ENCODE assay signal across 13 cellular contexts in genomic region chr1:61226791-61227567, GRCh38.
DNase-seq lines count a peak whose midpoint lies in the region; TF ChIP-seq lines count a peak whose summit lies in the region.
"Had no signal": no experiment of that assay in that cellular context is flagged by ENCODE, and none has a peak within 500 bp of the region (broad histone marks: within the 10 kb centered on the region; RNA-seq: fewer than 3 reads in every experiment).

No MANE protein-coding gene starts in this region.

- H3K36me3 ChIP-seq in breast epithelium (no peaks in the 10 kb centered on the region), mesenchymal stem cell (ENCODE audit: control insufficient read depth in 1 of 2, insufficient read depth in 2 of 2, low read depth in 1 of 2, low read length in 2 of 2) (no peaks in the 10 kb centered on the region)
- H3K36me3 ChIP-seq: BLaER1 treated with 17β-estradiol and CSF1 and Interleukin-3, amounts not matched to agents 10 nM and 100 nM had no signal

- H3K4me2 ChIP-seq in mesenchymal stem cell (ENCODE audit: low read length, poor library complexity, severe bottlenecking): no peak overlapping the region
- H3K4me2 ChIP-seq: BLaER1 treated with 17β-estradiol and CSF1 and Interleukin-3, amounts not matched to agents 10 nM and 100 nM had no signal

- H3K4ac ChIP-seq in mesenchymal stem cell (ENCODE audit: low read depth in 1 of 2, low read length in 2 of 2): no peak overlapping the region

- H3K27ac ChIP-seq in C4-2B (peak overlapping the region; percentile 46), breast epithelium (peak overlapping the region; percentile 0 to 61), mesenchymal stem cell (ENCODE audit: low read length, poor library complexity, severe bottlenecking) (no peak overlapping the region)
- H3K27ac ChIP-seq: BLaER1 treated with 17β-estradiol and CSF1 and Interleukin-3, amounts not matched to agents 10 nM and 100 nM; SK-N-MC had no signal

- H3K4me1 Mint-ChIP-seq in activated T-helper 1 cell treated with anti-CD3 and anti-CD28 coated beads, Interleukin-12 subunit alpha, Interleukin-12 subunit beta, Interleukin-2, Interleukin-4 antibody, amounts not matched to agents 30 ng/mL and 10 ng/mL and 1 ng/mL, durations not matched to agents 14 hours and 24 hours and 36 hours (ENCODE audit: low read depth): no peaks in the 10 kb centered on the region
- no peaks in the 10 kb centered on the region for H3K4me1 Mint-ChIP-seq in activated naive CD4-positive, alpha-beta T cell treated with anti-CD3 and anti-CD28 coated beads, Interleukin-2, amount 10 ng/mL, durations not matched to agents 7 days and 5 days

- no peak overlapping the region for H2BK5ac ChIP-seq in mesenchymal stem cell (ENCODE audit: low read depth, low read length, poor library complexity, severe bottlenecking)

- in situ Hi-C loops in ACHN (cut with HindIII; ENCODE audit: low pct_ligation_motif_present, low pct_unique_long_range_greater_than_20kb, low sequenced_read_pairs): no loop called here

- peak overlapping the region; percentile 80 for H3K9ac ChIP-seq in mesenchymal stem cell (ENCODE audit: low read length)
- H3K9ac ChIP-seq: BLaER1 treated with 17β-estradiol and CSF1 and Interleukin-3, amounts not matched to agents 10 nM and 100 nM had no signal

- no peaks in the 10 kb centered on the region for H3K9me3 ChIP-seq in breast epithelium
- no peaks in the 10 kb centered on the region for H3K9me3 ChIP-seq in mesenchymal stem cell (ENCODE audit: control insufficient read depth, low read length)
- H3K9me3 ChIP-seq: BLaER1 treated with 17β-estradiol and CSF1 and Interleukin-3, amounts not matched to agents 10 nM and 100 nM had no signal

- 91% methylated on average over 12 of the region's 12 CpGs for WGBS in mesenchymal stem cell

- no peaks in the 10 kb centered on the region for H3K36me3 Mint-ChIP-seq in activated T-helper 1 cell treated with anti-CD3 and anti-CD28 coated beads, Interleukin-12 subunit alpha, Interleukin-12 subunit beta, Interleukin-2, Interleukin-4 antibody, amounts not matched to agents 30 ng/mL and 10 ng/mL and 1 ng/mL, durations not matched to agents 14 hours and 24 hours and 36 hours (ENCODE audit: low read depth)
- H3K36me3 Mint-ChIP-seq in activated naive CD4-positive, alpha-beta T cell treated with anti-CD3 and anti-CD28 coated beads, Interleukin-2, amount 10 ng/mL, durations not matched to agents 7 days and 5 days: no peaks in the 10 kb centered on the region

- no peak overlapping the region for H3K4me3 Mint-ChIP-seq in activated T-helper 1 cell treated with anti-CD3 and anti-CD28 coated beads, Interleukin-12 subunit alpha, Interleukin-12 subunit beta, Interleukin-2, Interleukin-4 antibody, amounts not matched to agents 30 ng/mL and 10 ng/mL and 1 ng/mL, durations not matched to agents 14 hours and 24 hours and 36 hours
- H3K4me3 Mint-ChIP-seq in activated naive CD4-positive, alpha-beta T cell treated with anti-CD3 and anti-CD28 coated beads, Interleukin-2, amount 10 ng/mL, durations not matched to agents 7 days and 5 days: no peak overlapping the region

- no peak overlapping the region for H2BK120ac ChIP-seq in mesenchymal stem cell (ENCODE audit: low read depth, low read length)

- H3K4me3 ChIP-seq in breast epithelium: peak overlapping the region; percentile 3 to 47 (median 22)
- peak overlapping the region in 1 of 2 experiments; percentile 76 for H3K4me3 ChIP-seq in mesenchymal stem cell (ENCODE audit: insufficient read depth in 1 of 2, low read depth in 1 of 2, low read length in 2 of 2)
- H3K4me3 ChIP-seq: BLaER1 treated with 17β-estradiol and CSF1 and Interleukin-3, amounts not matched to agents 10 nM and 100 nM; lung; SK-N-MC had no signal

- no peak overlapping the region for H2AK5ac ChIP-seq in mesenchymal stem cell (ENCODE audit: low read length, severe bottlenecking)

- H3K27me3 Mint-ChIP-seq in activated T-helper 1 cell treated with anti-CD3 and anti-CD28 coated beads, Interleukin-12 subunit alpha, Interleukin-12 subunit beta, Interleukin-2, Interleukin-4 antibody, amounts not matched to agents 30 ng/mL and 10 ng/mL and 1 ng/mL, durations not matched to agents 14 hours and 24 hours and 36 hours (ENCODE audit: insufficient read depth): peaks cover 15% of the 10 kb centered on the region
- no peaks in the 10 kb centered on the region for H3K27me3 Mint-ChIP-seq in activated naive CD4-positive, alpha-beta T cell treated with anti-CD3 and anti-CD28 coated beads, Interleukin-2, amount 10 ng/mL, durations not matched to agents 7 days and 5 days

- no peak for TF ChIP-seq POLR2A in breast epithelium (IDR thresholded peaks at IDR 0.05)

- no peak overlapping the region for H3K14ac ChIP-seq in mesenchymal stem cell (ENCODE audit: low read length in 2 of 2)

- CTCF ChIA-PET in activated naive CD4-positive, alpha-beta T cell treated with anti-CD3 and anti-CD28 coated beads, Interleukin-2, amount 10 ng/mL, durations not matched to agents 7 days and 5 days (lab: Charles Lee): no interaction called here

- H3K79me1 ChIP-seq in mesenchymal stem cell (replicated peaks; ENCODE audit: low read length, poor library complexity, severe bottlenecking): no peaks in the 10 kb centered on the region

- H3K27me3 ChIP-seq in breast epithelium: no peaks in the 10 kb centered on the region
- no peaks in the 10 kb centered on the region for H3K27me3 ChIP-seq in mesenchymal stem cell (ENCODE audit: control insufficient read depth in 1 of 2, insufficient read depth in 1 of 2, low read length in 2 of 2)
- H3K27me3 ChIP-seq: BLaER1 treated with 17β-estradiol and CSF1 and Interleukin-3, amounts not matched to agents 10 nM and 100 nM had no signal

- DNase-seq in NCI-H2081 (lab: John Stamatoyannopoulos, UW) (peak; percentile 62 to 85), breast epithelium (ENCODE audit: low spot score in 2 of 2) (no peak), mesenchymal stem cell (no peak), globus pallidus (ENCODE audit: low spot score) (no peak), ACHN (no peak)
- DNase-seq in activated T-helper 1 cell treated with anti-CD3 and anti-CD28 coated beads, Interleukin-12 subunit alpha, Interleukin-12 subunit beta, Interleukin-2, Interleukin-4 antibody, amounts not matched to agents 30 ng/mL and 10 ng/mL and 1 ng/mL, durations not matched to agents 14 hours and 24 hours and 36 hours (ENCODE audit: low spot score): no peak
- no peak for DNase-seq in activated naive CD4-positive, alpha-beta T cell treated with anti-CD3 and anti-CD28 coated beads, Interleukin-2, amount 10 ng/mL, durations not matched to agents 7 days and 5 days
- DNase-seq: activated T-cell treated with anti-CD3 and anti-CD28 coated beads, Interleukin-2, amount 50 U/mL, for 48 hours; effector memory CD4-positive, alpha-beta T cell had no signal

- TF ChIP-seq CTCF in C4-2B (conservative IDR thresholded peaks at IDR 0.05) (no peak), breast epithelium (IDR thresholded peaks at IDR 0.05) (no peak)

- no peak overlapping the region for H3K23ac ChIP-seq in mesenchymal stem cell (ENCODE audit: low read length in 2 of 2)

- no peaks in the 10 kb centered on the region for H3K9me3 Mint-ChIP-seq in activated T-helper 1 cell treated with anti-CD3 and anti-CD28 coated beads, Interleukin-12 subunit alpha, Interleukin-12 subunit beta, Interleukin-2, Interleukin-4 antibody, amounts not matched to agents 30 ng/mL and 10 ng/mL and 1 ng/mL, durations not matched to agents 14 hours and 24 hours and 36 hours
- H3K9me3 Mint-ChIP-seq in activated naive CD4-positive, alpha-beta T cell treated with anti-CD3 and anti-CD28 coated beads, Interleukin-2, amount 10 ng/mL, durations not matched to agents 7 days and 5 days: no peaks in the 10 kb centered on the region

- H3K4me1 ChIP-seq in breast epithelium (no peaks in the 10 kb centered on the region), mesenchymal stem cell (ENCODE audit: control insufficient read depth, insufficient read depth, low read depth, low read length) (no peaks in the 10 kb centered on the region)

- intact Hi-C loops in breast epithelium (cut with DNase I; ENCODE audit: low total_unique reads): no loop called here
- intact Hi-C loops in activated T-helper 1 cell treated with anti-CD3 and anti-CD28 coated beads, Interleukin-12 subunit alpha, Interleukin-12 subunit beta, Interleukin-2, Interleukin-4 antibody, amounts not matched to agents 30 ng/mL and 10 ng/mL and 1 ng/mL, durations not matched to agents 14 hours and 24 hours and 36 hours (cut with micrococcal nuclease): no loop called here

- H4K8ac ChIP-seq in mesenchymal stem cell (ENCODE audit: low read length): no peak overlapping the region

- no peak overlapping the region for H3K27ac Mint-ChIP-seq in activated T-helper 1 cell treated with anti-CD3 and anti-CD28 coated beads, Interleukin-12 subunit alpha, Interleukin-12 subunit beta, Interleukin-2, Interleukin-4 antibody, amounts not matched to agents 30 ng/mL and 10 ng/mL and 1 ng/mL, durations not matched to agents 14 hours and 24 hours and 36 hours
- H3K27ac Mint-ChIP-seq in activated naive CD4-positive, alpha-beta T cell treated with anti-CD3 and anti-CD28 coated beads, Interleukin-2, amount 10 ng/mL, durations not matched to agents 7 days and 5 days: no peak overlapping the region

- no peak overlapping the region for H2AFZ ChIP-seq in mesenchymal stem cell (ENCODE audit: low read depth, low read length)

- H4K91ac ChIP-seq in mesenchymal stem cell (ENCODE audit: low read length): no peak overlapping the region

- no peak overlapping the region for H3K18ac ChIP-seq in mesenchymal stem cell (ENCODE audit: low read depth in 1 of 2, low read length in 2 of 2)

- no peak overlapping the region for H2BK15ac ChIP-seq in mesenchymal stem cell (ENCODE audit: low read depth, poor library complexity, severe bottlenecking)

- no peak overlapping the region for H2BK12ac ChIP-seq in mesenchymal stem cell (ENCODE audit: low read length in 2 of 2)

Comparison
In these comparisons a context has a peak if more than half of its experiments do, and no peak if none do; other contexts are left out.
1. DNase-seq: peak in NCI-H2081 (2 of 2); none in breast epithelium (0 of 2), mesenchymal stem cell (single experiment), activated T-helper 1 cell treated with anti-CD3 and anti-CD28 coated beads, Interleukin-12 subunit alpha, Interleukin-12 subunit beta, Interleukin-2, Interleukin-4 antibody, amounts not matched to agents 30 ng/mL and 10 ng/mL and 1 ng/mL, durations not matched to agents 14 hours and 24 hours and 36 hours (single experiment), globus pallidus (single experiment), activated naive CD4-positive, alpha-beta T cell treated with anti-CD3 and anti-CD28 coated beads, Interleukin-2, amount 10 ng/mL, durations not matched to agents 7 days and 5 days (single experiment) and ACHN (single experiment).